In the genomic region with DNA sequence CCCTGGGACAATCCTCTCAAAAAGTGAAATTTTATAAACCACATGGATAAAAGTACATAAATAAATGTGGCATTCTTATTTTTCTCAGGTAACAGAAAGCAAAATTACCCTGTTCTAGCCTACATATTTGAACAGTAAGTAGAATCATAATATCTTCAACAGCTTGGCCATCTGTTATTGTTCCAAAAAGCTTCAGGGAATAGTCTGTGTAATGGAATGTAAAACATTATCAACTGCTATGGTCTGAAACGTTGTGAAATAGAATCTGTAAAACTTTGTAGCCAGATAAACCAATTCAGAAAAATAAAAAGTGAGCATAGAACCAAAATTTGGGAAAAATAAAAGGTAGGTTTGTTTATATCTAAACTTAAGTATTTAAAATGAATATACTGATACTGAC, we compare ENCODE assay signal across 18 cellular contexts.
DNase-seq lines count a peak whose midpoint lies in the region; ATAC-seq, FAIRE-seq and TF ChIP-seq lines count a peak whose summit lies in the region.
"Had no signal": no experiment of that assay in that cellular context is flagged by ENCODE, and none has a peak within 500 bp of the region (broad histone marks: within the 10 kb centered on the region; RNA-seq: fewer than 3 reads in every experiment).

No MANE protein-coding gene starts in this region.

- FAIRE-seq in endometrium (lab: Jason Lieb, UNC), result peak; percentile 68
- FAIRE-seq: GM12891, GM18507 had no signal

- DNase-seq in AG10803 (ENCODE audit: low read depth) (peak; percentile 42), GM04503 (ENCODE audit: low read depth) (peak; percentile 17), fibroblast of villous mesenchyme (ENCODE audit: low read depth) (peak; percentile 45), NCI-H2227 (lab: John Stamatoyannopoulos, UW; ENCODE audit: unreplicated experiment) (no peak)
- no peak for DNase-seq in activated naive CD4-positive, alpha-beta T cell treated with anti-CD3 and anti-CD28 coated beads for 36 hours
- DNase-seq: GF-D8; MV-4-11; NCI-H1694 treated with DMSO at 0.1 percent for 48 hours; NCI-H510A; NCI-H748 treated with DMSO at 0.1 percent for 48 hours; NK-92 treated with Interleukin-12 subunit alpha and Interleukin-12 subunit beta, amount 100 ng/mL, for 24 hours; SHP77 had no signal

- CTCF ChIA-PET in activated naive CD4-positive, alpha-beta T cell treated with anti-CD3 and anti-CD28 coated beads for 36 hours (lab: Charles Lee), result interaction anchor here (1.4 kb wide), 1 partner anchor 14 kb away, joined by 6 read pairs; no protein-coding TSS in a partner anchor

- no peak overlapping the region for H3K27ac Mint-ChIP-seq in activated naive CD4-positive, alpha-beta T cell treated with anti-CD3 and anti-CD28 coated beads for 36 hours

- intact Hi-C loops in activated naive CD4-positive, alpha-beta T cell treated with anti-CD3 and anti-CD28 coated beads for 36 hours (cut with micrococcal nuclease), result no loop called here

- ATAC-seq in GM21619 (IDR thresholded peaks at IDR 0.05; ENCODE audit: unreplicated experiment), result no peak
- ATAC-seq in HG03442 (IDR thresholded peaks at IDR 0.05; ENCODE audit: unreplicated experiment), result no peak

- H3K36me3 Mint-ChIP-seq in activated naive CD4-positive, alpha-beta T cell treated with anti-CD3 and anti-CD28 coated beads for 36 hours (ENCODE audit: low read depth), result peaks cover 19% of the 10 kb centered on the region

- TF ChIP-seq CTCF in AG10803 (conservative IDR thresholded peaks at IDR 0.05; ENCODE audit: low read length) (no peak), fibroblast of villous mesenchyme (IDR thresholded peaks at IDR 0.05; ENCODE audit: insufficient read depth, low read depth, low read length) (no peak)

- H3K27me3 Mint-ChIP-seq in activated naive CD4-positive, alpha-beta T cell treated with anti-CD3 and anti-CD28 coated beads for 36 hours (ENCODE audit: low read depth), result no peaks in the 10 kb centered on the region

- peaks cover 78% of the 10 kb centered on the region for H3K4me1 Mint-ChIP-seq in activated naive CD4-positive, alpha-beta T cell treated with anti-CD3 and anti-CD28 coated beads for 36 hours (ENCODE audit: low read depth)

- no peak overlapping the region for H3K4me3 Mint-ChIP-seq in activated naive CD4-positive, alpha-beta T cell treated with anti-CD3 and anti-CD28 coated beads for 36 hours

- no peaks in the 10 kb centered on the region for H3K9me3 Mint-ChIP-seq in activated naive CD4-positive, alpha-beta T cell treated with anti-CD3 and anti-CD28 coated beads for 36 hours

- H3K4me3 ChIP-seq in AG10803 (ENCODE audit: low read length) (no peak overlapping the region), fibroblast of villous mesenchyme (ENCODE audit: low read depth, low read length) (no peak overlapping the region)
- H3K4me3 ChIP-seq: SK-N-MC had no signal

Comparison
In these comparisons a context has a peak if more than half of its experiments do, and no peak if none do; other contexts are left out.
1. DNase-seq: peak in AG10803 (single experiment), GM04503 (single experiment) and fibroblast of villous mesenchyme (single experiment); none in NCI-H2227 (single experiment) and activated naive CD4-positive, alpha-beta T cell treated with anti-CD3 and anti-CD28 coated beads for 36 hours (single experiment).